Comparison of ENCODE assay signal across 16 cellular contexts in genomic region chr11:72718101-72718501, GRCh38. TPM values are rescaled to one million over a fixed set of nuclear protein-coding genes. Genes with fewer than 3 reads are reported as not detected.
DNase-seq lines count a peak whose midpoint lies in the region; ATAC-seq and TF ChIP-seq lines count a peak whose summit lies in the region.
"Had no signal": no experiment of that assay in that cellular context is flagged by ENCODE, and none has a peak within 500 bp of the region (broad histone marks: within the 10 kb centered on the region; RNA-seq: fewer than 3 reads in every experiment).

No MANE protein-coding gene starts in this region.

- H3K9me3 Mint-ChIP-seq in CD14-positive monocyte = no peaks in the 10 kb centered on the region
- no peaks in the 10 kb centered on the region for H3K9me3 Mint-ChIP-seq in effector memory CD8-positive, alpha-beta T cell
- H3K9me3 Mint-ChIP-seq: GM23338, nephron had no signal

- H2AK5ac ChIP-seq in neuronal stem cell (ENCODE audit: low read depth, low read length) = no peak overlapping the region

- peak overlapping the region; percentile 78 to 98 (median 96) for H3K27ac Mint-ChIP-seq in CD14-positive monocyte
- H3K27ac Mint-ChIP-seq in effector memory CD8-positive, alpha-beta T cell = peak overlapping the region; percentile 98 to 99
- H3K27ac Mint-ChIP-seq: GM23338 had no signal

- TF ChIP-seq CTCF in CD14-positive monocyte (IDR thresholded peaks at IDR 0.05) = no peak
- TF ChIP-seq CTCF in Loucy (conservative IDR thresholded peaks at IDR 0.05; ENCODE audit: low read length) = no peak

- in situ Hi-C loops in ACHN (cut with HindIII; ENCODE audit: low pct_ligation_motif_present, low pct_unique_long_range_greater_than_20kb, low sequenced_read_pairs) = no loop called here

- H3K79me2 ChIP-seq in Loucy (ENCODE audit: insufficient read depth, low read length) = peaks cover 78% of the 10 kb centered on the region

- ATAC-seq in effector memory CD8-positive, alpha-beta T cell (replicated peaks) = no peak
- ATAC-seq: GM23338, left lobe of liver had no signal

- no peak overlapping the region for H3K4ac ChIP-seq in neuronal stem cell (ENCODE audit: low read length)

- peak overlapping the region; percentile 68 to 99 for H3K4me3 Mint-ChIP-seq in CD14-positive monocyte
- H3K4me3 Mint-ChIP-seq in effector memory CD8-positive, alpha-beta T cell = peak overlapping the region in 1 of 2 donors; percentile 16
- H3K4me3 Mint-ChIP-seq: GM23338 had no signal

- H3K27me3 Mint-ChIP-seq in CD14-positive monocyte (ENCODE audit: low read depth in 3 of 3) = peaks cover 0 to 7% (median 0%) of the 10 kb centered on the region in 3 donors
- H3K27me3 Mint-ChIP-seq in effector memory CD8-positive, alpha-beta T cell = no peaks in the 10 kb centered on the region

- H3K27ac ChIP-seq in neuronal stem cell (replicated peaks; ENCODE audit: low read length) = no peak overlapping the region
- H3K27ac ChIP-seq: suprapubic skin had no signal

- peaks cover 39% of the 10 kb centered on the region for H4K20me1 ChIP-seq in Loucy (ENCODE audit: insufficient read depth, low read length, poor library complexity, severe bottlenecking)

- H3K4me3 ChIP-seq in Loucy (ENCODE audit: low read length, poor library complexity, severe bottlenecking) (no peak overlapping the region), neuronal stem cell (ENCODE audit: low read length in 2 of 2) (no peak overlapping the region)
- H3K4me3 ChIP-seq: esophagus squamous epithelium, GM23338, suprapubic skin had no signal

- no peak overlapping the region for H3K14ac ChIP-seq in neuronal stem cell (ENCODE audit: low read length)

- H3K36me3 ChIP-seq in Loucy (ENCODE audit: insufficient read depth, low read length) (peaks cover 20% of the 10 kb centered on the region; the same call in 1 of the 2 replicates), neuronal stem cell (replicated peaks in 1 of 2; ENCODE audit: control insufficient read depth in 2 of 2, insufficient read depth in 2 of 2, low read length in 2 of 2) (no peaks in the 10 kb centered on the region)

- H3K4me2 ChIP-seq in Loucy (ENCODE audit: low read depth, low read length, poor library complexity, severe bottlenecking) (peak overlapping the region; percentile 91), neuronal stem cell (ENCODE audit: insufficient read depth, low read length, poor library complexity, severe bottlenecking) (no peak overlapping the region)
- H3K4me2 ChIP-seq: GM23338 had no signal

- H2BK15ac ChIP-seq in neuronal stem cell (ENCODE audit: low read length) = no peak overlapping the region

- H3K4me1 ChIP-seq in Loucy (ENCODE audit: insufficient read depth, low read length, poor library complexity, severe bottlenecking) (peaks cover 45% of the 10 kb centered on the region), neuronal stem cell (ENCODE audit: control insufficient read depth in 2 of 2, insufficient read depth in 1 of 2, low read depth in 1 of 2, low read length in 2 of 2) (peaks cover 13 to 33% of the 10 kb centered on the region in 2 donors)

- no peak overlapping the region for H2BK120ac ChIP-seq in neuronal stem cell (ENCODE audit: low read depth, low read length)

- no peaks in the 10 kb centered on the region for H3K79me1 ChIP-seq in neuronal stem cell (ENCODE audit: low read depth, low read length)

- H3K9me3 ChIP-seq in Loucy (ENCODE audit: insufficient read depth, low read depth, low read length) (no peaks in the 10 kb centered on the region), neuronal stem cell (replicated peaks in 1 of 2; ENCODE audit: control insufficient read depth in 2 of 2, insufficient read depth in 1 of 2, low read depth in 1 of 2, low read length in 2 of 2) (no peaks in the 10 kb centered on the region)
- H3K9me3 ChIP-seq: esophagus squamous epithelium, suprapubic skin had no signal

- H3K23ac ChIP-seq in neuronal stem cell (ENCODE audit: low read depth, low read length, poor library complexity) = no peak overlapping the region

- H3K36me3 Mint-ChIP-seq in CD14-positive monocyte = peaks cover 66 to 88% of the 10 kb centered on the region in 2 donors
- H3K36me3 Mint-ChIP-seq in effector memory CD8-positive, alpha-beta T cell (ENCODE audit: insufficient read depth) = peaks cover 34% of the 10 kb centered on the region

- H2BK5ac ChIP-seq in neuronal stem cell (ENCODE audit: low read length) = no peak overlapping the region

- no peaks in the 10 kb centered on the region for H3K9me2 ChIP-seq in Loucy (replicated peaks; ENCODE audit: low read depth, low read length)

- intact Hi-C loops in CD14-positive monocyte (cut with micrococcal nuclease) = loop anchor here in 1 of 2 donors (10.0 kb wide), 1 partner anchor 457 kb away; no protein-coding TSS in a partner anchor

- no peak overlapping the region for H2BK12ac ChIP-seq in neuronal stem cell (ENCODE audit: low read length)

- no peak overlapping the region for H2AFZ ChIP-seq in Loucy (ENCODE audit: low read length)
- H2AFZ ChIP-seq in neuronal stem cell (ENCODE audit: low read length) = no peak overlapping the region
- H2AFZ ChIP-seq: GM23338 had no signal

- H4K91ac ChIP-seq in neuronal stem cell (ENCODE audit: low read depth, low read length, poor library complexity) = no peak overlapping the region

- H3K4me1 Mint-ChIP-seq in CD14-positive monocyte = peaks cover 84% of the 10 kb centered on the region
- H3K4me1 Mint-ChIP-seq in effector memory CD8-positive, alpha-beta T cell (ENCODE audit: low read depth in 2 of 2) = peaks cover 66 to 70% of the 10 kb centered on the region in 2 donors

- no peak overlapping the region for H4K8ac ChIP-seq in neuronal stem cell (ENCODE audit: low read depth, low read length)

- H3F3A ChIP-seq in Loucy (ENCODE audit: low read depth) = no peaks in the 10 kb centered on the region

- H3K27me3 ChIP-seq in Loucy (ENCODE audit: insufficient read depth, low read length, poor library complexity, severe bottlenecking) (no peaks in the 10 kb centered on the region), neuronal stem cell (ENCODE audit: control insufficient read depth in 3 of 3, insufficient read depth in 3 of 3, low read depth in 1 of 3, low read length in 3 of 3) (no peaks in the 10 kb centered on the region)
- H3K27me3 ChIP-seq: esophagus squamous epithelium, suprapubic skin had no signal

- no peak overlapping the region for H3K18ac ChIP-seq in neuronal stem cell (ENCODE audit: low read length)

- DNase-seq in CD14-positive monocyte (ENCODE audit: low spot score) (no peak), neuronal stem cell (ENCODE audit: low spot score) (no peak), NCI-H345 (lab: John Stamatoyannopoulos, UW) (no peak), activated gamma-delta T cell treated with Interleukin-2 at 50 U/mL for 16 hours (no peak), NAMALWA (ENCODE audit: low spot score) (no peak), ACHN (no peak)
- no peak for DNase-seq in effector memory CD8-positive, alpha-beta T cell
- DNase-seq: activated gamma-delta T cell, esophagus squamous epithelium, NCI-H187, retina had no signal

- no peak overlapping the region for H3K9ac ChIP-seq in Loucy (ENCODE audit: low read depth, low read length, poor library complexity, severe bottlenecking)
- peak overlapping the region; percentile 10 for H3K9ac ChIP-seq in neuronal stem cell (ENCODE audit: low read depth, low read length, poor library complexity)

- no CpG with 5 or more reads among the region's 9 CpGs for WGBS in neuronal stem cell (ENCODE audit: extremely low coverage in 2 of 2, insufficient read length in 2 of 2, insufficient replicate concordance in 1 of 2), 2 donors

RNA-seq across cellular contexts. Expression of gene ARAP1, which starts 34.1 kb away (rescaled TPM):
- polyA plus RNA-seq in CD14-positive monocyte = 10 to 100 TPM; 48.7 to 79.0 TPM
- 15.2 TPM for polyA plus RNA-seq in neuronal stem cell (2013, experiment 1 of 2)
- 15.9 TPM for polyA plus RNA-seq in neuronal stem cell (2013, experiment 2 of 2)

RNA-seq across cellular contexts. Expression of gene PDE2A, which starts 43.9 kb away (rescaled TPM):
- under 1 TPM; 0.18 to 0.53 TPM for polyA plus RNA-seq in CD14-positive monocyte
- 1.7 TPM for polyA plus RNA-seq in neuronal stem cell (2013, experiment 1 of 2)
- polyA plus RNA-seq in neuronal stem cell (2013, experiment 2 of 2) = 1.7 TPM
